In the genomic region with DNA sequence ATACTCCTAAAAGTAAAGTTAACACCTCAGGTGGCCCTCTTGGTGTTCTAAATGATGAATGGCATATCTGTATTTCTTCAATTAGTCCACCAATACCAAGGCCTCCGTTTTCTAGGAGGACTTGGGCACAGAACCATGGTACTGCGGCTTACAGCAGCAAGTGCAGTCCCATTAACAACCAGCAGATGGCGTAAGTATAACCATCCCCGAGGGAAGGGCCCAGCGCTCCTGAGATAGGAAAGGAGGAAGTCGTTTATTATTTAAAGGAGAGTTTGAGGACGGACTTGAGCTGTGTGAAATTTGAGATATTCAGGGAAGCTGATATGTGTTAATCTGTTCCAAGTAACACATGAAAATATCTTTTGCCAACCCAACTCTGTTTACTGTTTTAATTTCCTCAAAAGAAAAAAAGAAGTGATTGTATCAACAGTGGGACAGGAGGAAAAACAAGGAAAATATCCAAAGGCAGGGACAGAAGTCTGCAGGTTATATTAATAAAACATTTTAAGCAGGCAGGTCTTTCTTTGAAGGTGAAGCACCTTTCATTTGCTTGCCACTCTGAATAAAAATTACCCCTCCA, we compare ENCODE assay signal across 1 cellular context.
TF ChIP-seq lines count a peak whose summit lies in the region.

No MANE protein-coding gene starts in this region.

TF ChIP-seq in K562, 482 proteins besides CTCF, POLR2A, EP300 and RAD21 (continued from another document):
- TF ChIP-seq ZNF75A (CRISPR knock-in tag; IDR thresholded peaks at IDR 0.05) = no peak
- TF ChIP-seq XRCC5 (IDR thresholded peaks at IDR 0.05; ENCODE audit: low read depth, low read length) = peak; percentile 73
- TF ChIP-seq, protein P1, sequence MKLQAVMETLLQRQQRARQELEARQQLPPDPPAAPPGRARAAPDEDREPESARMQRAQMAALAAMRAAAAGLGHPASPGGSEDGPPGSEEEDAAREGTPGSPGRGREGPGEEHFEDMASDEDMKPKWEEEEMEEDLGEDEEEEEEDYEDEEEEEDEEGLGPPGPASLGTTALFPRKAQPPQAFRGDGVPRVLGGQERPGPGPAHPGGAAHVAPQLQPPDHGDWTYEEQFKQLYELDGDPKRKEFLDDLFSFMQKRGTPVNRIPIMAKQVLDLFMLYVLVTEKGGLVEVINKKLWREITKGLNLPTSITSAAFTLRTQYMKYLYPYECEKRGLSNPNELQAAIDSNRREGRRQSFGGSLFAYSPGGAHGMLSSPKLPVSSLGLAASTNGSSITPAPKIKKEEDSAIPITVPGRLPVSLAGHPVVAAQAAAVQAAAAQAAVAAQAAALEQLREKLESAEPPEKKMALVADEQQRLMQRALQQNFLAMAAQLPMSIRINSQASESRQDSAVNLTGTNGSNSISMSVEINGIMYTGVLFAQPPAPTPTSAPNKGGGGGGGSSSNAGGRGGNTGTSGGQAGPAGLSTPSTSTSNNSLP (IDR thresholded peaks at IDR 0.05; ENCODE audit: borderline replicate concordance, low read depth, low read length) = no peak
- no peak for TF ChIP-seq KDM1A (IDR thresholded peaks at IDR 0.05)
- 0 out of 2 replicates have a peak, but pooled peaks have one; percentile 23 for TF ChIP-seq TEAD4 (IDR thresholded peaks at IDR 0.05; ENCODE audit: low read length)
- TF ChIP-seq TEAD4 (CRISPR knock-in tag; IDR thresholded peaks at IDR 0.05; ENCODE audit: borderline replicate concordance) = no peak
- TF ChIP-seq POLR2AphosphoS2 (IDR thresholded peaks at IDR 0.05; ENCODE audit: low read length) = no peak
- peak; percentile 34; the same call in 1 of the 2 replicates for TF ChIP-seq ARID1B (IDR thresholded peaks at IDR 0.05)
- TF ChIP-seq CBX5 (IDR thresholded peaks at IDR 0.05; ENCODE audit: borderline replicate concordance, low read depth) = 0 out of 2 replicates have a peak, but pooled peaks have one; percentile 51
- TF ChIP-seq, protein P2, sequence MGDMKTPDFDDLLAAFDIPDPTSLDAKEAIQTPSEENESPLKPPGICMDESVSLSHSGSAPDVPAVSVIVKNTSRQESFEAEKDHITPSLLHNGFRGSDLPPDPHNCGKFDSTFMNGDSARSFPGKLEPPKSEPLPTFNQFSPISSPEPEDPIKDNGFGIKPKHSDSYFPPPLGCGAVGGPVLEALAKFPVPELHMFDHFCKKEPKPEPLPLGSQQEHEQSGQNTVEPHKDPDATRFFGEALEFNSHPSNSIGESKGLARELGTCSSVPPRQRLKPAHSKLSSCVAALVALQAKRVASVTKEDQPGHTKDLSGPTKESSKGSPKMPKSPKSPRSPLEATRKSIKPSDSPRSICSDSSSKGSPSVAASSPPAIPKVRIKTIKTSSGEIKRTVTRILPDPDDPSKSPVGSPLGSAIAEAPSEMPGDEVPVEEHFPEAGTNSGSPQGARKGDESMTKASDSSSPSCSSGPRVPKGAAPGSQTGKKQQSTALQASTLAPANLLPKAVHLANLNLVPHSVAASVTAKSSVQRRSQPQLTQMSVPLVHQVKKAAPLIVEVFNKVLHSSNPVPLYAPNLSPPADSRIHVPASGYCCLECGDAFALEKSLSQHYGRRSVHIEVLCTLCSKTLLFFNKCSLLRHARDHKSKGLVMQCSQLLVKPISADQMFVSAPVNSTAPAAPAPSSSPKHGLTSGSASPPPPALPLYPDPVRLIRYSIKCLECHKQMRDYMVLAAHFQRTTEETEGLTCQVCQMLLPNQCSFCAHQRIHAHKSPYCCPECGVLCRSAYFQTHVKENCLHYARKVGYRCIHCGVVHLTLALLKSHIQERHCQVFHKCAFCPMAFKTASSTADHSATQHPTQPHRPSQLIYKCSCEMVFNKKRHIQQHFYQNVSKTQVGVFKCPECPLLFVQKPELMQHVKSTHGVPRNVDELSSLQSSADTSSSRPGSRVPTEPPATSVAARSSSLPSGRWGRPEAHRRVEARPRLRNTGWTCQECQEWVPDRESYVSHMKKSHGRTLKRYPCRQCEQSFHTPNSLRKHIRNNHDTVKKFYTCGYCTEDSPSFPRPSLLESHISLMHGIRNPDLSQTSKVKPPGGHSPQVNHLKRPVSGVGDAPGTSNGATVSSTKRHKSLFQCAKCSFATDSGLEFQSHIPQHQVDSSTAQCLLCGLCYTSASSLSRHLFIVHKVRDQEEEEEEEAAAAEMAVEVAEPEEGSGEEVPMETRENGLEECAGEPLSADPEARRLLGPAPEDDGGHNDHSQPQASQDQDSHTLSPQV (IDR thresholded peaks at IDR 0.05) = 0 out of 2 replicates have a peak, but pooled peaks have one; percentile 7
- TF ChIP-seq TRIM24 (IDR thresholded peaks at IDR 0.05) = 0 out of 4 replicates have a peak, but pooled peaks of 1 of the 2 experiments have one; percentile 41
- peak; percentile 72 for TF ChIP-seq SMC3 (conservative IDR thresholded peaks at IDR 0.05; ENCODE audit: insufficient read depth, low read depth, low read length)
- peak; percentile 9 for TF ChIP-seq MEIS2 (IDR thresholded peaks at IDR 0.05; ENCODE audit: partially characterized antibody)
- TF ChIP-seq, protein P3, sequence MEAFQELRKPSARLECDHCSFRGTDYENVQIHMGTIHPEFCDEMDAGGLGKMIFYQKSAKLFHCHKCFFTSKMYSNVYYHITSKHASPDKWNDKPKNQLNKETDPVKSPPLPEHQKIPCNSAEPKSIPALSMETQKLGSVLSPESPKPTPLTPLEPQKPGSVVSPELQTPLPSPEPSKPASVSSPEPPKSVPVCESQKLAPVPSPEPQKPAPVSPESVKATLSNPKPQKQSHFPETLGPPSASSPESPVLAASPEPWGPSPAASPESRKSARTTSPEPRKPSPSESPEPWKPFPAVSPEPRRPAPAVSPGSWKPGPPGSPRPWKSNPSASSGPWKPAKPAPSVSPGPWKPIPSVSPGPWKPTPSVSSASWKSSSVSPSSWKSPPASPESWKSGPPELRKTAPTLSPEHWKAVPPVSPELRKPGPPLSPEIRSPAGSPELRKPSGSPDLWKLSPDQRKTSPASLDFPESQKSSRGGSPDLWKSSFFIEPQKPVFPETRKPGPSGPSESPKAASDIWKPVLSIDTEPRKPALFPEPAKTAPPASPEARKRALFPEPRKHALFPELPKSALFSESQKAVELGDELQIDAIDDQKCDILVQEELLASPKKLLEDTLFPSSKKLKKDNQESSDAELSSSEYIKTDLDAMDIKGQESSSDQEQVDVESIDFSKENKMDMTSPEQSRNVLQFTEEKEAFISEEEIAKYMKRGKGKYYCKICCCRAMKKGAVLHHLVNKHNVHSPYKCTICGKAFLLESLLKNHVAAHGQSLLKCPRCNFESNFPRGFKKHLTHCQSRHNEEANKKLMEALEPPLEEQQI (IDR thresholded peaks at IDR 0.05) = peak; percentile 36; the same call in 1 of the 2 replicates
- TF ChIP-seq ATF7 (IDR thresholded peaks at IDR 0.05) = 0 out of 2 replicates have a peak, but pooled peaks have one; percentile 23
- TF ChIP-seq TRIM28 (IDR thresholded peaks at IDR 0.05) = 0 out of 2 replicates have a peak, but pooled peaks have one; percentile 25
- TF ChIP-seq CC2D1A (IDR thresholded peaks at IDR 0.05) = peak; percentile 52; the same call in 1 of the 2 replicates
